In the genomic region with DNA sequence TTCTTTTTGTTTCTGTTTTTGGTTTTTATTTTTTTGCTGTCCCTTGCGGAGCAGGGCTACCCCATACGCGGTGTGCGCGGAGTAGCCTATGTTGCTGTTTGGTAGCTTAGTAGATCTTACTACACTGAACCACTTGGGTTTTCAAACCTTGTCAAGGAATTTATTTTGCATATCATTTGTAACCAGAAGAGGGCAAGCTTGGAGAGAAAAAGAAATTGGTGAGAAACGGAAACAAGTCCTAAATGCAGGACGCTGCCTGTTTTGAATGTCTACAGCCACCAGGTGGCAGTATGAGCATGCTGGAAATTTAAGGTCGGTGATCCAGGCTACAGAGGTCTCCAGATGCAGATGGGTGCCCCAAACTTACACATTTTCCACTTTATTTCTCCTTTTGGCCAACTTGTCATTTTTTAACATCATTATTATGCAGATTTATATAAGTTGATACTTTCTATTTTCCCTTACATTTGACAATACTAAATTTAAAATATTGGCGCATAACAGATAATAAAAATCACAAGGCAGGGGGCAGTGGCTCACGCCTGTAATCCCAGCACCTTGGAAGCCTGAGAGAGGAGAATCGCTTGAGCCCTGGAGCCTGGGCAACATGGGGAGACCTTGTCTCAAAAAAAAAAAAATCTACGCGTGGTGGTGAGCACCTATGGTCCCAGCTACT, we compare ENCODE assay signal across 8 cellular contexts. TPM values are rescaled to one million over a fixed set of nuclear protein-coding genes. Genes with fewer than 3 reads are reported as not detected.
DNase-seq lines count a peak whose midpoint lies in the region; TF ChIP-seq lines count a peak whose summit lies in the region.

No MANE protein-coding gene starts in this region.

- no peak overlapping the region for H3K27ac Mint-ChIP-seq in activated T-helper 2 cell treated with anti-CD3 and anti-CD28 coated beads, Interferon-gamma antibody, Interleukin-2, Interleukin-4, amounts not matched to agents 10 μg/mL and 5 μg/mL and 100 μg/mL, durations not matched to agents 14 hours and 24 hours and 36 hours
- no peak overlapping the region for H3K27ac Mint-ChIP-seq in osteocyte (ENCODE audit: unreplicated experiment)

- H3K36me3 Mint-ChIP-seq in activated T-helper 2 cell treated with anti-CD3 and anti-CD28 coated beads, Interferon-gamma antibody, Interleukin-2, Interleukin-4, amounts not matched to agents 10 μg/mL and 5 μg/mL and 100 μg/mL, durations not matched to agents 14 hours and 24 hours and 36 hours (ENCODE audit: low read depth), result no peaks in the 10 kb centered on the region
- H3K36me3 Mint-ChIP-seq in osteocyte (ENCODE audit: unreplicated experiment), result no peaks in the 10 kb centered on the region

- H3K4me1 Mint-ChIP-seq in activated T-helper 2 cell treated with anti-CD3 and anti-CD28 coated beads, Interferon-gamma antibody, Interleukin-2, Interleukin-4, amounts not matched to agents 10 μg/mL and 5 μg/mL and 100 μg/mL, durations not matched to agents 14 hours and 24 hours and 36 hours (ENCODE audit: low read depth), result peaks cover 7% of the 10 kb centered on the region
- H3K4me1 Mint-ChIP-seq in osteocyte (ENCODE audit: unreplicated experiment), result peaks cover 2% of the 10 kb centered on the region

- H4K20me1 ChIP-seq in MM.1S (ENCODE audit: insufficient read depth, low read length), result no peaks in the 10 kb centered on the region

- no peak for TF ChIP-seq EP300 in transverse colon (IDR thresholded peaks at IDR 0.05; ENCODE audit: low read depth)

- intact Hi-C loops in activated T-helper 2 cell treated with anti-CD3 and anti-CD28 coated beads, Interferon-gamma antibody, Interleukin-2, Interleukin-4, amounts not matched to agents 10 μg/mL and 5 μg/mL and 100 μg/mL, durations not matched to agents 14 hours and 24 hours and 36 hours (cut with micrococcal nuclease), result loop anchor here (1.0 kb wide), 3 partner anchors 50 to 274 kb away; a partner anchor contains a TSS
- intact Hi-C loops in transverse colon (cut with DNase I; ENCODE audit: low total_unique reads), result loop anchor here (10.0 kb wide), 1 partner anchor 168 kb away; a partner anchor contains a TSS

- WGBS in transverse colon (ENCODE audit: low coverage in 1 of 2), 2 donors, result 49% methylated on average over 7 to 13 of the region's 13 CpGs

- TF ChIP-seq POLR2A in transverse colon (IDR thresholded peaks at IDR 0.05), result no peak

- H3K4me3 Mint-ChIP-seq in activated T-helper 2 cell treated with anti-CD3 and anti-CD28 coated beads, Interferon-gamma antibody, Interleukin-2, Interleukin-4, amounts not matched to agents 10 μg/mL and 5 μg/mL and 100 μg/mL, durations not matched to agents 14 hours and 24 hours and 36 hours (ENCODE audit: low read depth), result no peak overlapping the region
- H3K4me3 Mint-ChIP-seq in osteocyte (ENCODE audit: unreplicated experiment), result no peak overlapping the region

- no peak overlapping the region for H3K27ac ChIP-seq in MM.1S (ENCODE audit: low read length)
- H3K27ac ChIP-seq in transverse colon, result no peak overlapping the region

- TF ChIP-seq CTCF in MM.1S (IDR thresholded peaks at IDR 0.05; ENCODE audit: low read length) (peak; percentile 97), foreskin fibroblast (IDR thresholded peaks at IDR 0.05; ENCODE audit: low read depth, low read length) (peak; percentile 91), osteocyte (IDR thresholded peaks at IDR 0.05) (peak; percentile 97), transverse colon (IDR thresholded peaks at IDR 0.05) (peak; percentile 89 to 94 (median 93))

- no peak overlapping the region for H2AFZ ChIP-seq in MM.1S (ENCODE audit: low read length)

- no peaks in the 10 kb centered on the region for H3K9me3 ChIP-seq in MM.1S (replicated peaks; ENCODE audit: insufficient read depth, low read length)
- H3K9me3 ChIP-seq in transverse colon, result no peaks in the 10 kb centered on the region

- H3K9me2 ChIP-seq in MM.1S (replicated peaks; ENCODE audit: insufficient read depth, low read length), result no peaks in the 10 kb centered on the region

- in situ Hi-C loops in transverse colon (cut with MboI; ENCODE audit: low pct_ligation_motif_present in 1 of 4, low pct_unique_long_range_greater_than_20kb in 1 of 4, low sequenced_read_pairs in 3 of 4), result no loop called here

- no peaks in the 10 kb centered on the region for H3K9me3 Mint-ChIP-seq in activated T-helper 2 cell treated with anti-CD3 and anti-CD28 coated beads, Interferon-gamma antibody, Interleukin-2, Interleukin-4, amounts not matched to agents 10 μg/mL and 5 μg/mL and 100 μg/mL, durations not matched to agents 14 hours and 24 hours and 36 hours
- no peaks in the 10 kb centered on the region for H3K9me3 Mint-ChIP-seq in osteocyte (ENCODE audit: unreplicated experiment)

- peak; percentile 89 for DNase-seq in EH (ENCODE audit: low read depth)
- DNase-seq in H4 (ENCODE audit: low spot score), result peak; percentile 97
- peak; percentile 89 for DNase-seq in MM.1S
- peak; percentile 80 for DNase-seq in SHP77 treated with DMSO at 0.1 percent for 48 hours (lab: John Stamatoyannopoulos, UW)
- DNase-seq in activated T-helper 2 cell treated with anti-CD3 and anti-CD28 coated beads, Interferon-gamma antibody, Interleukin-2, Interleukin-4, amounts not matched to agents 10 μg/mL and 5 μg/mL and 100 μg/mL, durations not matched to agents 14 hours and 24 hours and 36 hours (ENCODE audit: low spot score), result peak; percentile 72
- DNase-seq in foreskin fibroblast, result peak; percentile 74 to 93
- DNase-seq in osteocyte (ENCODE audit: extremely low spot score, unreplicated experiment), result peak; percentile 89
- peak; percentile 77 for DNase-seq in transverse colon

- H3K36me3 ChIP-seq in MM.1S (replicated peaks; ENCODE audit: insufficient read depth, low read length) (no peaks in the 10 kb centered on the region), transverse colon (no peaks in the 10 kb centered on the region)

- no peak overlapping the region for H3K9ac ChIP-seq in MM.1S (ENCODE audit: low read length)

- peaks cover 10% of the 10 kb centered on the region for H3K4me1 ChIP-seq in MM.1S (ENCODE audit: low read length)
- H3K4me1 ChIP-seq in transverse colon, result peaks cover 0 to 4% (median 0%) of the 10 kb centered on the region in 4 donors

- no peaks in the 10 kb centered on the region for H3K79me2 ChIP-seq in MM.1S (ENCODE audit: low read length)

- H3K27me3 ChIP-seq in MM.1S (replicated peaks; ENCODE audit: insufficient read depth, low read length), result no peaks in the 10 kb centered on the region
- H3K27me3 ChIP-seq in transverse colon, result no peaks in the 10 kb centered on the region

- peaks cover 9% of the 10 kb centered on the region; the same call in 1 of the 2 replicates for H3F3A ChIP-seq in MM.1S (ENCODE audit: insufficient read depth, low read length)

- peaks cover 7% of the 10 kb centered on the region for H3K27me3 Mint-ChIP-seq in activated T-helper 2 cell treated with anti-CD3 and anti-CD28 coated beads, Interferon-gamma antibody, Interleukin-2, Interleukin-4, amounts not matched to agents 10 μg/mL and 5 μg/mL and 100 μg/mL, durations not matched to agents 14 hours and 24 hours and 36 hours (ENCODE audit: low read depth)
- H3K27me3 Mint-ChIP-seq in osteocyte (ENCODE audit: unreplicated experiment), result peaks cover 4% of the 10 kb centered on the region

- H3K4me2 ChIP-seq in MM.1S (ENCODE audit: low read depth, low read length), result peak overlapping the region; percentile 36; the same call in 1 of the 2 replicates

- H3K4me3 ChIP-seq in MM.1S (ENCODE audit: low read length) (no peak overlapping the region; the same call in 1 of the 2 replicates), foreskin fibroblast (ENCODE audit: low read depth in 1 of 2, low read length in 2 of 2) (no peak overlapping the region), transverse colon (no peak overlapping the region)

RNA-seq across cellular contexts. Expression of a gene that starts 15.3 kb away (rescaled TPM):
- 21.2 and 27.7 TPM in 2 replicates for total RNA-seq in H4 (2014; rRNA removed; shearing (Covaris generic))
- 105 and 115 TPM in 2 replicates for total RNA-seq in activated T-helper 2 cell treated with anti-CD3 and anti-CD28 coated beads, Interferon-gamma antibody, Interleukin-2, Interleukin-4, amounts not matched to agents 10 μg/mL and 5 μg/mL and 100 μg/mL, durations not matched to agents 14 hours and 24 hours and 36 hours
- total RNA-seq in osteocyte (78.8 and 79.0 TPM in 2 replicates), transverse colon (100 to 1,000 TPM in 2 of 4 donors, 10 to 100 TPM in 2; 31.7 to 199 (median 111) TPM)

RNA-seq across cellular contexts. Expression of a gene that starts 50.1 kb away (rescaled TPM):
- 18.9 and 25.8 TPM in 2 replicates for total RNA-seq in H4 (2014; rRNA removed; shearing (Covaris generic))
- 6.1 and 6.3 TPM in 2 replicates for total RNA-seq in activated T-helper 2 cell treated with anti-CD3 and anti-CD28 coated beads, Interferon-gamma antibody, Interleukin-2, Interleukin-4, amounts not matched to agents 10 μg/mL and 5 μg/mL and 100 μg/mL, durations not matched to agents 14 hours and 24 hours and 36 hours
- total RNA-seq in osteocyte (11.6 and 14.8 TPM in 2 replicates), transverse colon (10 to 100 TPM in 3 of 4 donors, not detected in 1; 14.5 to 22.8 (median 14.6) TPM)
